ENCODE assay signal across 1 cellular context in genomic region chr12:121749267-121749666, GRCh38.
TF ChIP-seq lines count a peak whose summit lies in the region.

No MANE protein-coding gene starts in this region.

TF ChIP-seq in endothelial cell of umbilical vein, 7 proteins besides CTCF, POLR2A, EP300 and RAD21 (continued from another document):
- TF ChIP-seq MAX (IDR thresholded peaks at IDR 0.05; ENCODE audit: insufficient read depth, insufficient read length) (no peak), GATA2 (IDR thresholded peaks at IDR 0.05; ENCODE audit: insufficient read depth, insufficient read length, low read depth, low read length) (no peak), FOS (IDR thresholded peaks at IDR 0.05; ENCODE audit: borderline replicate concordance, insufficient read depth, low read length) (no peak), EZH2 (IDR thresholded peaks at IDR 0.05; ENCODE audit: borderline replicate concordance, low read depth, low read length, severe bottlenecking) (no peak)
